ENCODE assay signal across 8 cellular contexts in genomic region chr5:179806250-179807045, GRCh38. TPM values are rescaled to one million over a fixed set of nuclear protein-coding genes. Genes with fewer than 3 reads are reported as not detected.
DNase-seq lines count a peak whose midpoint lies in the region; ATAC-seq and TF ChIP-seq lines count a peak whose summit lies in the region.

Gene MGAT4B (minus strand): TSS chr5:179806866. CDS start chr5:179806583, 283 bp downstream.

- peak; percentile 64 for ATAC-seq in HG03196 (IDR thresholded peaks at IDR 0.05; ENCODE audit: unreplicated experiment)
- ATAC-seq in activated T-cell treated with anti-CD3 and anti-CD28 coated beads, Interleukin-2, amount 50 U/mL, for 72 hours (replicated peaks in 1 of 2), result peak; percentile 76

- peak within 1 kb of the TSS; percentile 61 for H3K9ac ChIP-seq in mucosa of stomach (ENCODE audit: low read length)

- H3K9me3 ChIP-seq in esophagus squamous epithelium (no peaks in the 10 kb centered on the region), mucosa of stomach (ENCODE audit: control insufficient read depth, low read length) (no peaks in the 10 kb centered on the region)

- TF ChIP-seq POLR2A in esophagus squamous epithelium (IDR thresholded peaks at IDR 0.05), result peak in 2 of 4 donors; percentile 51 to 76

- peaks cover 42 to 57% (median 49%) of the 10 kb centered on the region in 3 donors for H3K4me1 ChIP-seq in esophagus squamous epithelium
- H3K4me1 ChIP-seq in mucosa of stomach (ENCODE audit: control insufficient read depth, insufficient read depth, low read length), result peaks cover 44% of the 10 kb centered on the region

- peaks cover 0 to 3% (median under 1%) of the 10 kb centered on the region in 3 donors for H3K36me3 ChIP-seq in esophagus squamous epithelium
- no peaks in the 10 kb centered on the region for H3K36me3 ChIP-seq in mucosa of stomach (ENCODE audit: control insufficient read depth, insufficient read depth, low read length)

- no peaks in the 10 kb centered on the region for H3K27me3 ChIP-seq in esophagus squamous epithelium
- H3K27me3 ChIP-seq in mucosa of stomach (ENCODE audit: control insufficient read depth, insufficient read depth, low read length), result no peaks in the 10 kb centered on the region

- H3K27ac Mint-ChIP-seq in activated T-cell treated with anti-CD3 and anti-CD28 coated beads, Interleukin-2, amount 50 U/mL, for 72 hours, result no peak within 1 kb of the TSS

- H3K27ac ChIP-seq in esophagus squamous epithelium (peak within 1 kb of the TSS; percentile 93 to 99 (median 96)), temporal lobe (ENCODE audit: low read depth, low read length) (peak within 1 kb of the TSS; percentile 56)

- peaks cover under 1 to 4% of the 10 kb centered on the region in 2 donors for H3K36me3 Mint-ChIP-seq in activated T-cell treated with anti-CD3 and anti-CD28 coated beads, Interleukin-2, amount 50 U/mL, for 72 hours (ENCODE audit: insufficient read depth in 2 of 2)

- peak in 2 of 6 experiments; percentile 4 to 13 for TF ChIP-seq CTCF in esophagus squamous epithelium (IDR thresholded peaks at IDR 0.05)

- no peaks in the 10 kb centered on the region for H3K27me3 Mint-ChIP-seq in activated T-cell treated with anti-CD3 and anti-CD28 coated beads, Interleukin-2, amount 50 U/mL, for 72 hours (ENCODE audit: low read depth)

- DNase-seq in CD1c-positive myeloid dendritic cell (ENCODE audit: extremely low spot score), result peak; percentile 82
- DNase-seq in GM19238 (ENCODE audit: insufficient read length, low spot score), result peak; percentile 96
- DNase-seq in NCI-H774 (lab: John Stamatoyannopoulos, UW), result peak; percentile 60
- DNase-seq in activated T-cell treated with anti-CD3 and anti-CD28 coated beads, Interleukin-2, amount 50 U/mL, for 72 hours, result peak; percentile 71 to 84
- DNase-seq in esophagus squamous epithelium (lab: John Stamatoyannopoulos, UW), result no peak

- H3K4me1 Mint-ChIP-seq in activated T-cell treated with anti-CD3 and anti-CD28 coated beads, Interleukin-2, amount 50 U/mL, for 72 hours (ENCODE audit: low read depth), result peaks cover 36% of the 10 kb centered on the region

- H3K9me3 Mint-ChIP-seq in activated T-cell treated with anti-CD3 and anti-CD28 coated beads, Interleukin-2, amount 50 U/mL, for 72 hours, result no peaks in the 10 kb centered on the region

- intact Hi-C loops in esophagus squamous epithelium (cut with DNase I), result no loop called here

- peak within 1 kb of the TSS; percentile 77 to 99 (median 90) for H3K4me3 ChIP-seq in esophagus squamous epithelium
- no peak within 1 kb of the TSS for H3K4me3 ChIP-seq in mucosa of stomach (ENCODE audit: low read length)

- peak within 1 kb of the TSS; percentile 94 to 95 for H3K4me3 Mint-ChIP-seq in activated T-cell treated with anti-CD3 and anti-CD28 coated beads, Interleukin-2, amount 50 U/mL, for 72 hours

- WGBS in esophagus squamous epithelium, 2 donors, result 0% methylated on average over 4 of the region's 108 CpGs; no CpG with 5 or more reads in 1 of the 2 donors

RNA-seq across cellular contexts. Expression of gene MGAT4B, which starts in this region (rescaled TPM):
- 100 to 1,000 TPM; 101 to 108 TPM for total RNA-seq in activated T-cell treated with anti-CD3 and anti-CD28 coated beads, Interleukin-2, amount 50 U/mL, for 72 hours
- total RNA-seq in esophagus squamous epithelium, result 100 to 1,000 TPM in 1 of 4 donors, 10 to 100 TPM in 3; 68.5 to 119 (median 87.7) TPM
- total RNA-seq in temporal lobe, result 70.3 TPM
